Comparison of ENCODE assay signal across 8 cellular contexts in the genomic region with DNA sequence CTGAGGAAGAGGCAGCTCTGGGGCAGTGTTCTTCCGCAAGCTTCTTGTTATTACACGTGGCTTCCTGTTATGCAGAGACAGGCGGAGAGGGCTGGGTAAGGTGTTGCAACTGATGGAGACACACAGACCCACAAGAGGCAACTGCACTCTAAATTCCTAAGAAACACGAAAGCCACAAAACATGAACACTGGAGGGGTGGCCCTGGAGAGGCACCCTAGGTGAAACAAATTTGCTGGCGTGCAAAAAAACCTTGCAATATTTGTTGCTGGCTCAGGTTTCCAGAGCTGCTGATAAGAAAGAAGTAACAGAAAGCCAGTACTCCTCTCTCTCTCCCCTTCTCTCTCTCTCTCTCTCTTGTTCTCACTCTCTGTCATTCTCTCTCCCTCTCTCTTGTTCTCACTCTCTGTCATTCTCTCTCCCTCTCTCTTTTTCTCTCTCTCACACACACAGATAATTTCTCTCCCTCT. TPM values are rescaled to one million over a fixed set of nuclear protein-coding genes. Genes with fewer than 3 reads are reported as not detected.
DNase-seq lines count a peak whose midpoint lies in the region; ATAC-seq and TF ChIP-seq lines count a peak whose summit lies in the region.

No MANE protein-coding gene starts in this region.

- peak overlapping the region; percentile 67 for H3K4me3 ChIP-seq in OCI-LY7 (ENCODE audit: low read depth, low read length, poor library complexity, severe bottlenecking)
- no peak overlapping the region for H3K4me3 ChIP-seq in liver (ENCODE audit: low read depth in 1 of 3, low read length in 3 of 3)
- no peak overlapping the region for H3K4me3 ChIP-seq in thyroid gland (replicated peaks in 1 of 3)

- BruUV-seq in OCI-LY7 (replicated peaks; lab: Mats Ljungman, UMichigan), result no TSS peak

- peaks cover 100% of the 10 kb centered on the region for H3K4me1 ChIP-seq in OCI-LY7 (ENCODE audit: insufficient read depth, low read length, poor library complexity, severe bottlenecking)
- H3K4me1 ChIP-seq in liver (ENCODE audit: control insufficient read depth in 4 of 4, insufficient read depth in 4 of 4, low read length in 3 of 4), result peaks cover 0 to 9% (median 3%) of the 10 kb centered on the region in 4 donors
- peaks cover 31 to 58% of the 10 kb centered on the region in 2 donors for H3K4me1 ChIP-seq in thyroid gland

- POLR2A ChIA-PET in OCI-LY7 (lab: Charles Lee), result interaction anchor here (0.6 to 4.1 kb wide), 16 partner anchors 9 to 605 kb away, joined by 3 to 21 read pairs (median 5); no protein-coding TSS in a partner anchor

- H3K27ac ChIP-seq in OCI-LY7 (ENCODE audit: low read depth, low read length, poor library complexity, severe bottlenecking) (peak overlapping the region; percentile 93), liver (ENCODE audit: low read depth in 1 of 2, low read length in 2 of 2) (peak overlapping the region; percentile 23 to 53), thyroid gland (peak overlapping the region; percentile 48 to 84 (median 72))

- no peak for TF ChIP-seq POLR2A in thyroid gland (IDR thresholded peaks at IDR 0.05)

- ATAC-seq in GM19467 (IDR thresholded peaks at IDR 0.05; ENCODE audit: unreplicated experiment), result peak; percentile 40
- peak; percentile 55 to 69 for ATAC-seq in activated naive CD4-positive, alpha-beta T cell treated with anti-CD3 and anti-CD28 coated beads, Interleukin-2, amount 50 U/mL, for 72 hours
- no peak for ATAC-seq in HG03095 (IDR thresholded peaks at IDR 0.05; ENCODE audit: unreplicated experiment)

- H2AFZ ChIP-seq in OCI-LY7 (ENCODE audit: low read length), result peak overlapping the region; percentile 30; the same call in 1 of the 2 replicates

- intact Hi-C loops in OCI-LY7 (cut with micrococcal nuclease; ENCODE audit: unreplicated experiment) (loop anchor here (2.0 to 10.0 kb wide), 5 partner anchors 16 to 1358 kb away; partner anchors contain the start of genes APLF, FBXO48 and PLEK), thyroid gland (cut with DNase I) (no loop called here)

- peaks cover 62% of the 10 kb centered on the region for H3K79me2 ChIP-seq in OCI-LY7 (ENCODE audit: insufficient read depth, low read depth, low read length)

- H3K27ac Mint-ChIP-seq in activated naive CD4-positive, alpha-beta T cell treated with anti-CD3 and anti-CD28 coated beads, Interleukin-2, amount 50 U/mL, for 72 hours, result peak overlapping the region; percentile 79 to 95

- TF ChIP-seq RAD21 in liver (IDR thresholded peaks at IDR 0.05), result no peak

- CTCF ChIA-PET in OCI-LY7 (lab: Charles Lee; ENCODE audit: unreplicated experiment), result interaction anchor here (0.9 to 1.1 kb wide), 4 partner anchors 21 to 32 kb away, joined by 3 to 5 read pairs (median 3); partner anchors contain the start of gene ARHGAP25

- H3K9ac ChIP-seq in liver (ENCODE audit: low read depth in 1 of 2, low read length in 2 of 2), result no peak overlapping the region

- 44% methylated on average over 5 of the region's 5 CpGs for WGBS in liver
- 14 to 22% methylated on average over 5 of the region's 5 CpGs for WGBS in thyroid gland, 2 donors

- no peaks in the 10 kb centered on the region for H4K20me1 ChIP-seq in OCI-LY7 (ENCODE audit: insufficient read depth, low read length)

- TF ChIP-seq CTCF in OCI-LY7 (conservative IDR thresholded peaks at IDR 0.05; ENCODE audit: low read length) (no peak; the same call in 1 of the 2 replicates), liver (IDR thresholded peaks at IDR 0.05; ENCODE audit: low read depth, low read length, missing input control) (no peak), thyroid gland (IDR thresholded peaks at IDR 0.05) (no peak)

- no peaks in the 10 kb centered on the region for H3K9me3 Mint-ChIP-seq in activated naive CD4-positive, alpha-beta T cell treated with anti-CD3 and anti-CD28 coated beads, Interleukin-2, amount 50 U/mL, for 72 hours

- no peaks in the 10 kb centered on the region for H3K36me3 Mint-ChIP-seq in activated naive CD4-positive, alpha-beta T cell treated with anti-CD3 and anti-CD28 coated beads, Interleukin-2, amount 50 U/mL, for 72 hours

- H3K36me3 ChIP-seq in OCI-LY7 (ENCODE audit: insufficient read depth, low read length), result no peaks in the 10 kb centered on the region
- no peaks in the 10 kb centered on the region for H3K36me3 ChIP-seq in liver (ENCODE audit: control insufficient read depth in 4 of 4, insufficient read depth in 3 of 4, low read depth in 1 of 4, low read length in 3 of 4)
- no peaks in the 10 kb centered on the region for H3K36me3 ChIP-seq in thyroid gland

- H3K4me2 ChIP-seq in OCI-LY7 (ENCODE audit: low read length), result peak overlapping the region; percentile 99

- no peaks in the 10 kb centered on the region for H3K9me3 ChIP-seq in OCI-LY7 (ENCODE audit: low read length)
- H3K9me3 ChIP-seq in liver (ENCODE audit: control insufficient read depth in 4 of 4, low read length in 3 of 4), result no peaks in the 10 kb centered on the region
- no peaks in the 10 kb centered on the region for H3K9me3 ChIP-seq in thyroid gland

- DNase-seq in OCI-LY7 (ENCODE audit: low spot score) (peak; percentile 84), thyroid gland (peak; percentile 72 to 80), GM19240 (ENCODE audit: insufficient read length, low spot score) (no peak), AG20443 (ENCODE audit: low spot score) (no peak)
- peak; percentile 62 to 76 for DNase-seq in activated naive CD4-positive, alpha-beta T cell treated with anti-CD3 and anti-CD28 coated beads, Interleukin-2, amount 50 U/mL, for 72 hours (ENCODE audit: low spot score in 2 of 2)

- H3K27me3 ChIP-seq in liver (ENCODE audit: control insufficient read depth in 4 of 4, insufficient read depth in 4 of 4, low read length in 3 of 4) (no peaks in the 10 kb centered on the region), thyroid gland (no peaks in the 10 kb centered on the region)

- H3K9me2 ChIP-seq in OCI-LY7 (ENCODE audit: insufficient read depth, low read length), result no peaks in the 10 kb centered on the region

TF ChIP-seq in liver, 16 proteins besides CTCF, POLR2A, EP300 and RAD21:
- TF ChIP-seq YY1 (IDR thresholded peaks at IDR 0.05) (no peak), MAX (IDR thresholded peaks at IDR 0.05) (peak; percentile 26), SP1 (IDR thresholded peaks at IDR 0.05) (peak; percentile 22)

RNA-seq across cellular contexts. Expression of gene ARHGAP25, which starts 31.8 kb away (rescaled TPM):
- 18.6 and 22.3 TPM in 2 replicates for total RNA-seq in OCI-LY7 (2014; rRNA removed; shearing (Covaris generic))
- total RNA-seq in OCI-LY7 (2022) (37.7 and 43.8 TPM in 2 replicates), liver (1 to 10 TPM; 6.4 to 7.0 TPM), thyroid gland (10 to 100 TPM in 1 of 4 donors, 1 to 10 TPM in 3; 4.0 to 11.7 (median 6.9) TPM)
- total RNA-seq in activated naive CD4-positive, alpha-beta T cell treated with anti-CD3 and anti-CD28 coated beads, Interleukin-2, amount 50 U/mL, for 72 hours, result 10 to 100 TPM; 37.7 to 43.0 TPM
- 1 to 10 TPM; 3.5 to 4.2 TPM for polyA plus RNA-seq in liver

Comparison
In these comparisons a context has a peak if more than half of its experiments do, and no peak if none do; other contexts are left out.
1. DNase-seq: peak in OCI-LY7 (single experiment), activated naive CD4-positive, alpha-beta T cell treated with anti-CD3 and anti-CD28 coated beads, Interleukin-2, amount 50 U/mL, for 72 hours (2 of 2) and thyroid gland (2 of 2); none in GM19240 (single experiment) and AG20443 (single experiment).
2. H3K27ac ChIP-seq: peak in every context shown above with its lines; median percentile 93 in OCI-LY7; 72 in thyroid gland; 38 in liver.